In genomic region chr13:98427331-98427995, GRCh38 we compare ENCODE assay signal across 21 cellular contexts.
"Had no signal": no experiment of that assay in that cellular context is flagged by ENCODE, and none has a peak within 500 bp of the region (broad histone marks: within the 10 kb centered on the region; RNA-seq: fewer than 3 reads in every experiment).

No MANE protein-coding gene starts in this region.

- H3K4me1 ChIP-seq: esophagus squamous epithelium, sigmoid colon, SJSA1, spleen, upper lobe of right lung had no signal

- H3K9me3 ChIP-seq: body of pancreas, colonic mucosa, esophagus squamous epithelium, neutrophil, ovary, sigmoid colon, SJSA1, spleen, thyroid gland, upper lobe of right lung had no signal

- H3K27ac Mint-ChIP-seq: natural killer cell treated with Interleukin-12 subunit alpha and Interleukin-12 subunit beta and Interleukin-15 and Interleukin-18, amount 100 ng/mL, for 72 hours had no signal

- DNase-seq: activated CD4-positive, alpha-beta T cell treated with anti-CD3 and anti-CD28 coated beads for 4 hours; activated CD4-positive, alpha-beta T cell treated with anti-CD3 and anti-CD28 coated beads, Interleukin-2, amount 50 U/mL, for 48 hours; activated CD8-positive, alpha-beta memory T cell treated with anti-CD3 and anti-CD28 coated beads, Interleukin-2, amount 50 U/mL, for 48 hours; activated naive CD4-positive, alpha-beta T cell treated with Interleukin-2 at 50 U/mL for 16 hours; activated T-cell treated with anti-CD3 and anti-CD28 coated beads, Interleukin-2, amount 50 U/mL, for 4 hours; colonic mucosa; esophagus squamous epithelium; kidney; ovary; sigmoid colon; spleen; stimulated activated CD4-positive, alpha-beta T cell treated with anti-CD3 and anti-CD28 coated beads, Interleukin-4, amount 100 ng/mL, for 1 hour; stimulated activated naive CD8-positive, alpha-beta T cell treated with anti-CD3 and anti-CD28 coated beads, Interleukin-15, Interleukin-2, amounts not matched to agents 100 U/mL and 50 U/mL, for 24 hours; T-helper 9 cell; thyroid gland; upper lobe of right lung had no signal

- H3K36me3 ChIP-seq: colonic mucosa, neutrophil, ovary had no signal

- ATAC-seq: activated T-cell treated with anti-CD3 and anti-CD28 coated beads, Interleukin-2, amount 50 U/mL, for 4 hours; body of pancreas; left lobe of liver; natural killer cell treated with Interleukin-12 subunit alpha and Interleukin-12 subunit beta and Interleukin-15 and Interleukin-18, amount 100 ng/mL, for 72 hours; stimulated activated naive CD8-positive, alpha-beta T cell treated with anti-CD3 and anti-CD28 coated beads, Interleukin-15, Interleukin-2, amounts not matched to agents 100 U/mL and 50 U/mL, for 24 hours; upper lobe of right lung had no signal

- H3K4me3 Mint-ChIP-seq: activated T-cell treated with anti-CD3 and anti-CD28 coated beads, Interleukin-2, amount 50 U/mL, for 4 hours; natural killer cell treated with Interleukin-12 subunit alpha and Interleukin-12 subunit beta and Interleukin-15 and Interleukin-18, amount 100 ng/mL, for 72 hours had no signal

- H3K9me3 Mint-ChIP-seq: activated T-cell treated with anti-CD3 and anti-CD28 coated beads, Interleukin-2, amount 50 U/mL, for 4 hours; natural killer cell treated with Interleukin-12 subunit alpha and Interleukin-12 subunit beta and Interleukin-15 and Interleukin-18, amount 100 ng/mL, for 72 hours had no signal

- H3K27me3 ChIP-seq: body of pancreas, colonic mucosa, neutrophil, ovary, sigmoid colon, SJSA1, spleen, thyroid gland, upper lobe of right lung had no signal

- H3K4me3 ChIP-seq: body of pancreas, colonic mucosa, esophagus squamous epithelium, ovary, sigmoid colon, SJSA1, spleen, thyroid gland, upper lobe of right lung had no signal

- FAIRE-seq: kidney had no signal

- H3K36me3 Mint-ChIP-seq: natural killer cell treated with Interleukin-12 subunit alpha and Interleukin-12 subunit beta and Interleukin-15 and Interleukin-18, amount 100 ng/mL, for 72 hours had no signal

- H3K27ac ChIP-seq: body of pancreas, colonic mucosa, esophagus squamous epithelium, neutrophil, ovary, sigmoid colon, SJSA1, spleen, thyroid gland, upper lobe of right lung had no signal
